Comparison of ENCODE assay signal across 7 cellular contexts in the genomic region with DNA sequence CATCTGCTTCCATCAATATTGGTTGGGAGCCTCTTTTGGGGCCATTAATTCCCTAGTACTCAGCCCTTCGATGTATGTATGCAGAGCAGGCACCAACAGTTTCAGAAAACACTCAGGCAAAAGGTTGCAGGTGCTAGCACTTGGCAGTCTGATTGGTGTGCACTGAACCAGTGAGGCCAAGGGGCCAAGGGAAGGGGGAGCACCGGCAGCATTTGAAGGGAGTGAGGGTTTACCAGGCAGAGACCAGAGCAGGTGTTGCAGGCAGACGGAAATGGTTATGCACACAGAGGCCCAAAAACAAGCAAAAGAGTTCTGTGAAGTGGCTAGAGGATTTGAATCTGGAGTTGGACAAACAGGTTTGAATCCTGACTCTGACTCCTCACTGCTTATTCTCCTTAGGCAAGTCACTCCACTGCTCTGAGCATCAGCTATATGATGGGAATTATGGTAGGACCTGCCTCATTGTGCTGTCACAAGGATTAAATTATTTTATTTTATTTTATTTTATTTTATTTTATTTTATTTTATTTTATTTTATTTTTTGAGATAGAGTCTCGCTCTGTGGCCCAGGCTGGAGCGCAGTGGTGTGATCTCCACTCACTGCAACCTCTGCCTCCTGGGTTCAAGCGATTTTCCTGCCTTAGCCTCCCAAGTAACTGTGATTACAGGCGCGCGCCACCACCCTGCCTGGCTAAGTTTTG. TPM values are rescaled to one million over a fixed set of nuclear protein-coding genes. Genes with fewer than 3 reads are reported as not detected.
DNase-seq lines count a peak whose midpoint lies in the region; ATAC-seq lines count a peak whose summit lies in the region.

No MANE protein-coding gene starts in this region.

- H3K27ac Mint-ChIP-seq in naive thymus-derived CD8-positive, alpha-beta T cell, result peak overlapping the region in 4 of 10 donors; percentile 35 to 84 (median 78)

- peaks cover 3 to 23% (median 5%) of the 10 kb centered on the region in 4 donors for H3K4me1 Mint-ChIP-seq in naive thymus-derived CD8-positive, alpha-beta T cell

- H3K4me3 Mint-ChIP-seq in naive thymus-derived CD8-positive, alpha-beta T cell, result peak overlapping the region in 2 of 10 donors; percentile 19 to 28

- POLR2A ChIA-PET in naive thymus-derived CD8-positive, alpha-beta T cell (lab: Charles Lee), result interaction anchor here (1.0 kb wide), 1 partner anchor 58 kb away, joined by 3 read pairs; a partner anchor contains a TSS

- H3K27me3 Mint-ChIP-seq in naive thymus-derived CD8-positive, alpha-beta T cell, result no peaks in the 10 kb centered on the region

- H3K36me3 Mint-ChIP-seq in naive thymus-derived CD8-positive, alpha-beta T cell, result peaks cover 0 to 4% (median 3%) of the 10 kb centered on the region in 3 donors

- peak; percentile 99 for ATAC-seq in GM19023 (IDR thresholded peaks at IDR 0.05; ENCODE audit: unreplicated experiment)
- ATAC-seq in HG02759 (IDR thresholded peaks at IDR 0.05; ENCODE audit: unreplicated experiment), result peak; percentile 100
- peak; percentile 49 to 73 for ATAC-seq in naive thymus-derived CD8-positive, alpha-beta T cell

- H3K9me3 Mint-ChIP-seq in naive thymus-derived CD8-positive, alpha-beta T cell, result peaks cover 0 to 3% (median 0%) of the 10 kb centered on the region in 9 donors

- DNase-seq in NCI-H128 (lab: John Stamatoyannopoulos, UW; ENCODE audit: unreplicated experiment), result peak; percentile 58
- peak in 3 of 10 donors; percentile 13 to 31 (median 14) for DNase-seq in naive thymus-derived CD8-positive, alpha-beta T cell
- DNase-seq in KBM-7, result no peak
- no peak for DNase-seq in mucosa of gallbladder (ENCODE audit: low spot score)
- no peak for DNase-seq in H4 (ENCODE audit: low spot score)

- in situ Hi-C loops in KBM-7 (cut with MboI; ENCODE audit: low pct_unique_long_range_greater_than_20kb, low sequenced_read_pairs), result no loop called here

RNA-seq across cellular contexts. Expression of a gene that starts 58.1 kb away (rescaled TPM):
- total RNA-seq in naive thymus-derived CD8-positive, alpha-beta T cell, result 10 to 100 TPM; 11.2 to 13.8 TPM
- polyA plus RNA-seq in naive thymus-derived CD8-positive, alpha-beta T cell, result 10 to 100 TPM; 19.1 to 23.5 (median 21.0) TPM
- 12.1 TPM for total RNA-seq in mucosa of gallbladder
- 4.3 and 6.3 TPM in 2 replicates for total RNA-seq in H4 (2014; rRNA removed; shearing (Covaris generic))
